1 cellular context compared by ENCODE assay signal in the genomic region with DNA sequence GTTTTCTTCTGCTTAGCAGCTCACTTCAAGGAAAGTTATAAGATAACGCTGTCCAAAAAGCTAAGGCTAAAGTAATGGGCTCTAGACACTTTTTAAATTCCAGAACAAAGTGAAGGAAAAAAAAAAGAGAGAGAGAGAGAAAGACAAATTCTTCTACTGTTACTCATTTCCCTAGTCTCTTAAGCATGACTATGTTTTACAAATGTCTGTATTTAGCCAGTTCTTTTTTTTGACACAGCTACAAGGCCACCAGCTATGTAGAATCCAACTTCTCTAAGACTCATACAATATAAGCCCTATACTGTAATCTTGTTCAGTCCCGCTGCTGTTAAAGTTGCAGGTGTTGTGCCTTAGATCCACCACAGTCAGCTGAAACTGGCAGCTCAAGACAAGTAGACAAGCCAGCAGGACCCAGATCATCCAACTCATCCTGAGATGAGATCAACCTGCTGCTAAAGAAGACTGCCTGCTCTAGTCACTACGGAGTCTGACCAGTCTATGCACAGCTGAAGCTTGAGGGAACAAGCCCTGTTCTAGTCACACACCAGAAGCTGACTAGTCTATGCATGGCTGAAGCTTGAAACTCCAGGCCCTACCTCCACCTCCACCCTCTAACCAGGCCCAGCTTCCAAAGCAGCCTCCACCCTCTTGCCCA.
TF ChIP-seq lines count a peak whose summit lies in the region.

No MANE protein-coding gene starts in this region.

TF ChIP-seq in IMR-90, 13 proteins besides CTCF, POLR2A, EP300 and RAD21:
- TF ChIP-seq RCOR1 (IDR thresholded peaks at IDR 0.05; ENCODE audit: insufficient replicate concordance, low read length): no peak
- TF ChIP-seq ELK1 (IDR thresholded peaks at IDR 0.05; ENCODE audit: borderline replicate concordance, low read depth, low read length): no peak
- TF ChIP-seq FOS (IDR thresholded peaks at IDR 0.05; ENCODE audit: low read depth, low read length): peak; percentile 21; the same call in 1 of the 2 replicates
